ENCODE assay signal across 15 cellular contexts in the genomic region with DNA sequence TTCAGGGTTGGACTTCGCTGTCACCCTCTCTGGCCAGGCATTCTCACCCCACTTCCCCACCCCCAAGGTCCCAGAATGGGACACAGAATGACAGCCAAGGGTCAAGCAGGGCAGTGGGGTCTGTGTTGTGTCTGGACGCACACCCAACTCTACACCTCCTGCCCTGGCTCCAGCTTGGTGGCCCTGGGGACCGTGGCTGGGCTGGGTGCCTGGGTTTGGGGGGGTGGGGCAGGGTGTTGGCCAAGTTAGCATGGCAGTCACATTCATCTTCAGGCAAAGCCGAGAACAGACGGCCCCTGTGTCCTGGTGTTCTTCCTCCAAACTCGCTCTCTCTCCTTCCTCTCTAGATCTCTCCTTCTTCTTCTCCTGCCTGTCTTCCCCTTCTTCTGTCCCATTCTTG. TPM values are rescaled to one million over a fixed set of nuclear protein-coding genes. Genes with fewer than 3 reads are reported as not detected.
A peak's percentile ranks its signal among the peaks of the same experiment; 100 is the strongest.
DNase-seq lines count a peak whose midpoint lies in the region; ATAC-seq and TF ChIP-seq lines count a peak whose summit lies in the region.
"Had no signal": no experiment of that assay in that cellular context is flagged by ENCODE, and none has a peak within 500 bp of the region (broad histone marks: within the 10 kb centered on the region; RNA-seq: fewer than 3 reads in every experiment).

No MANE protein-coding gene starts in this region.

- intact Hi-C loops in Right ventricle myocardium superior (cut with DNase I), result no loop called here
- intact Hi-C loops in CD4-positive, alpha-beta T cell (cut with DNase I, micrococcal nuclease), result no loop called here
- intact Hi-C loops in PC-3 (cut with micrococcal nuclease), result no loop called here

- peak overlapping the region; percentile 70 for H3K23ac ChIP-seq in neuronal stem cell (ENCODE audit: low read depth, low read length, poor library complexity)

- no peaks in the 10 kb centered on the region for H3K9me3 Mint-ChIP-seq in WTC11
- no peaks in the 10 kb centered on the region for H3K9me3 Mint-ChIP-seq in stimulated activated memory B cell treated with anti-CD40 and anti-IgM and Interleukin-4, amounts not matched to agents 10 μg/mL and 1 μg/mL and 100 μg/mL, for 72 hours
- no peaks in the 10 kb centered on the region for H3K9me3 Mint-ChIP-seq in CD4-positive, alpha-beta T cell
- H3K9me3 Mint-ChIP-seq: activated CD8-positive, alpha-beta T cell treated with anti-CD3 and anti-CD28 coated beads for 36 hours; memory B cell had no signal

- H3K27ac ChIP-seq in neuronal stem cell (replicated peaks; ENCODE audit: low read length) (no peak overlapping the region), upper lobe of left lung (peak overlapping the region; percentile 63 to 96 (median 86)), PC-3 (ENCODE audit: low read length) (no peak overlapping the region)
- H3K27ac ChIP-seq in CD4-positive, alpha-beta T cell (ENCODE audit: low read depth, low read length), result no peak overlapping the region

- no peak overlapping the region for H4K91ac ChIP-seq in neuronal stem cell (ENCODE audit: low read depth, low read length, poor library complexity)

- H3K18ac ChIP-seq in neuronal stem cell (ENCODE audit: low read length), result no peak overlapping the region

- no TSS peak for BruUV-seq in PC-3 (replicated peaks; lab: Mats Ljungman, UMichigan)

- H3K4me1 Mint-ChIP-seq in WTC11, result peaks cover 70% of the 10 kb centered on the region
- H3K4me1 Mint-ChIP-seq in stimulated activated memory B cell treated with anti-CD40 and anti-IgM and Interleukin-4, amounts not matched to agents 10 μg/mL and 1 μg/mL and 100 μg/mL, for 72 hours, result peaks cover 18% of the 10 kb centered on the region
- peaks cover 11% of the 10 kb centered on the region for H3K4me1 Mint-ChIP-seq in CD4-positive, alpha-beta T cell (ENCODE audit: low read depth)

- no peak for TF ChIP-seq POLR2A in upper lobe of left lung (IDR thresholded peaks at IDR 0.05)

- no peak overlapping the region; the same call in 1 of the 2 replicates for H3K4me3 Mint-ChIP-seq in WTC11
- H3K4me3 Mint-ChIP-seq in stimulated activated memory B cell treated with anti-CD40 and anti-IgM and Interleukin-4, amounts not matched to agents 10 μg/mL and 1 μg/mL and 100 μg/mL, for 72 hours, result no peak overlapping the region
- no peak overlapping the region for H3K4me3 Mint-ChIP-seq in CD4-positive, alpha-beta T cell
- H3K4me3 Mint-ChIP-seq: activated CD8-positive, alpha-beta T cell treated with anti-CD3 and anti-CD28 coated beads for 36 hours; memory B cell had no signal

- H2BK12ac ChIP-seq in neuronal stem cell (ENCODE audit: low read length), result no peak overlapping the region

- H2AFZ ChIP-seq in neuronal stem cell (ENCODE audit: low read length) (no peak overlapping the region), PC-3 (ENCODE audit: low read length) (no peak overlapping the region)

- CTCF ChIA-PET in WTC11 (lab: Charles Lee), result interaction anchor here (0.7 to 2.3 kb wide), 7 partner anchors 10 to 109 kb away, joined by 3 to 11 read pairs (median 8); no protein-coding TSS in a partner anchor
- CTCF ChIA-PET in CD4-positive, alpha-beta T cell (lab: Charles Lee), result no interaction called here
- CTCF ChIA-PET in PC-3 (lab: Charles Lee), result no interaction called here

- H2BK5ac ChIP-seq in neuronal stem cell (ENCODE audit: low read length), result no peak overlapping the region

- POLR2A ChIA-PET in WTC11 (lab: Charles Lee), result no interaction called here
- POLR2A ChIA-PET in CD4-positive, alpha-beta T cell (lab: Charles Lee), result no interaction called here
- POLR2A ChIA-PET in PC-3 (lab: Charles Lee; ENCODE audit: unreplicated experiment), result no interaction called here

- H3K14ac ChIP-seq in neuronal stem cell (ENCODE audit: low read length), result no peak overlapping the region

- H3F3A ChIP-seq in PC-3 (ENCODE audit: low read length, unreplicated experiment), result no peaks in the 10 kb centered on the region

- no peaks in the 10 kb centered on the region for H3K27me3 ChIP-seq in neuronal stem cell (ENCODE audit: control insufficient read depth in 3 of 3, insufficient read depth in 3 of 3, low read depth in 1 of 3, low read length in 3 of 3)
- no peaks in the 10 kb centered on the region for H3K27me3 ChIP-seq in upper lobe of left lung
- no peaks in the 10 kb centered on the region for H3K27me3 ChIP-seq in CD4-positive, alpha-beta T cell (ENCODE audit: control insufficient read depth, insufficient read depth, low read length)
- H3K27me3 ChIP-seq in PC-3 (ENCODE audit: low read length), result no peaks in the 10 kb centered on the region

- no peaks in the 10 kb centered on the region for H3K27me3 Mint-ChIP-seq in WTC11 (ENCODE audit: low read depth)
- H3K27me3 Mint-ChIP-seq in stimulated activated memory B cell treated with anti-CD40 and anti-IgM and Interleukin-4, amounts not matched to agents 10 μg/mL and 1 μg/mL and 100 μg/mL, for 72 hours, result no peaks in the 10 kb centered on the region
- H3K27me3 Mint-ChIP-seq in CD4-positive, alpha-beta T cell, result peaks cover 4% of the 10 kb centered on the region
- H3K27me3 Mint-ChIP-seq: activated CD8-positive, alpha-beta T cell treated with anti-CD3 and anti-CD28 coated beads for 36 hours; memory B cell had no signal

- peak overlapping the region; percentile 82 for H3K27ac Mint-ChIP-seq in WTC11
- H3K27ac Mint-ChIP-seq in stimulated activated memory B cell treated with anti-CD40 and anti-IgM and Interleukin-4, amounts not matched to agents 10 μg/mL and 1 μg/mL and 100 μg/mL, for 72 hours, result no peak overlapping the region
- H3K27ac Mint-ChIP-seq in CD4-positive, alpha-beta T cell, result no peak overlapping the region
- H3K27ac Mint-ChIP-seq: activated CD8-positive, alpha-beta T cell treated with anti-CD3 and anti-CD28 coated beads for 36 hours; memory B cell had no signal

- TF ChIP-seq EP300 in upper lobe of left lung (IDR thresholded peaks at IDR 0.05), result no peak

- H3K79me1 ChIP-seq in neuronal stem cell (ENCODE audit: low read depth, low read length), result peaks cover 6% of the 10 kb centered on the region

- H3K4me3 ChIP-seq in neuronal stem cell (ENCODE audit: low read length in 2 of 2) (no peak overlapping the region), upper lobe of left lung (no peak overlapping the region), PC-3 (ENCODE audit: low read length) (no peak overlapping the region)

- peaks cover 40 to 62% of the 10 kb centered on the region in 2 donors for H3K4me1 ChIP-seq in neuronal stem cell (ENCODE audit: control insufficient read depth in 2 of 2, insufficient read depth in 1 of 2, low read depth in 1 of 2, low read length in 2 of 2)
- peaks cover 35 to 60% (median 51%) of the 10 kb centered on the region in 4 donors for H3K4me1 ChIP-seq in upper lobe of left lung
- H3K4me1 ChIP-seq in PC-3 (ENCODE audit: insufficient read depth, low read length), result peaks cover 8% of the 10 kb centered on the region; the same call in 1 of the 2 replicates

- H3K4ac ChIP-seq in neuronal stem cell (ENCODE audit: low read length), result no peak overlapping the region

- ATAC-seq in WTC11, result no peak
- peak; percentile 63 for ATAC-seq in Right ventricle myocardium superior (ENCODE audit: poor library complexity)
- peak in 1 of 2 donors; percentile 1 for ATAC-seq in upper lobe of left lung (ENCODE audit: low FRiP score in 2 of 2)
- ATAC-seq in stimulated activated memory B cell treated with anti-CD40 and anti-IgM and Interleukin-4, amounts not matched to agents 10 μg/mL and 1 μg/mL and 100 μg/mL, for 72 hours, result no peak
- ATAC-seq in CD4-positive, alpha-beta T cell (ENCODE audit: poor library complexity), result no peak
- no peak for ATAC-seq in PC-3
- ATAC-seq: activated CD8-positive, alpha-beta T cell treated with anti-CD3 and anti-CD28 coated beads for 36 hours had no signal

- H3K9me3 ChIP-seq in neuronal stem cell (replicated peaks in 1 of 2; ENCODE audit: control insufficient read depth in 2 of 2, insufficient read depth in 1 of 2, low read depth in 1 of 2, low read length in 2 of 2), result no peaks in the 10 kb centered on the region
- no peaks in the 10 kb centered on the region for H3K9me3 ChIP-seq in upper lobe of left lung
- H3K9me3 ChIP-seq in CD4-positive, alpha-beta T cell (ENCODE audit: control insufficient read depth, low read length), result no peaks in the 10 kb centered on the region
- H3K9me3 ChIP-seq in PC-3 (ENCODE audit: low read length), result no peaks in the 10 kb centered on the region

- H3K4me2 ChIP-seq in neuronal stem cell (ENCODE audit: insufficient read depth, low read length, poor library complexity, severe bottlenecking) (no peak overlapping the region), PC-3 (ENCODE audit: low read length) (no peak overlapping the region)

- no CpG with 5 or more reads among the region's 6 CpGs for WGBS in neuronal stem cell (ENCODE audit: extremely low coverage in 2 of 2, insufficient read length in 2 of 2, insufficient replicate concordance in 1 of 2), 2 donors
- 68 to 72% methylated on average over 6 of the region's 6 CpGs for WGBS in upper lobe of left lung, 2 donors

- H2BK15ac ChIP-seq in neuronal stem cell (ENCODE audit: low read length), result no peak overlapping the region

- H3K36me3 ChIP-seq in neuronal stem cell (replicated peaks in 1 of 2; ENCODE audit: control insufficient read depth in 2 of 2, insufficient read depth in 2 of 2, low read length in 2 of 2), result peaks cover 3 to 19% of the 10 kb centered on the region in 2 donors
- peaks cover 0 to 5% (median 0%) of the 10 kb centered on the region in 4 donors for H3K36me3 ChIP-seq in upper lobe of left lung
- H3K36me3 ChIP-seq in PC-3 (ENCODE audit: low read depth, low read length), result no peaks in the 10 kb centered on the region

- H3K9me2 ChIP-seq in PC-3 (replicated peaks; ENCODE audit: low read length), result no peaks in the 10 kb centered on the region

- TF ChIP-seq CTCF in WTC11 (IDR thresholded peaks at IDR 0.05), result no peak
- TF ChIP-seq CTCF in upper lobe of left lung (IDR thresholded peaks at IDR 0.05), result no peak
- TF ChIP-seq CTCF in CD4-positive, alpha-beta T cell (IDR thresholded peaks at IDR 0.05), result no peak
- TF ChIP-seq CTCF in PC-3 (conservative IDR thresholded peaks at IDR 0.05; ENCODE audit: low read depth, low read length), result no peak

- H2AK5ac ChIP-seq in neuronal stem cell (ENCODE audit: low read depth, low read length), result peak overlapping the region; percentile 16

- no peak overlapping the region for H2BK120ac ChIP-seq in neuronal stem cell (ENCODE audit: low read depth, low read length)

- no peak overlapping the region for H3K9ac ChIP-seq in neuronal stem cell (ENCODE audit: low read depth, low read length, poor library complexity)
- H3K9ac ChIP-seq in PC-3 (ENCODE audit: low read length), result no peak overlapping the region

- H4K8ac ChIP-seq in neuronal stem cell (ENCODE audit: low read depth, low read length), result no peak overlapping the region

- DNase-seq in WTC11 (ENCODE audit: low spot score) (no peak), Right ventricle myocardium superior (peak; percentile 78), neuronal stem cell (ENCODE audit: low spot score) (no peak), upper lobe of left lung (no peak), COR-L47 (lab: John Stamatoyannopoulos, UW) (no peak), PC-3 (no peak)
- no peak for DNase-seq in CD4-positive, alpha-beta T cell
- DNase-seq: activated CD8-positive, alpha-beta T cell treated with anti-CD3 and anti-CD28 coated beads for 36 hours; foreskin melanocyte; NCI-H446 treated with DMSO at 0.1 percent for 48 hours; stimulated activated CD4-positive, alpha-beta T cell treated with anti-CD3 and anti-CD28 coated beads, Interleukin-2, amount 100 ng/mL, for 24 hours; SW 1271 had no signal

- no peaks in the 10 kb centered on the region for H4K20me1 ChIP-seq in PC-3 (ENCODE audit: low read length)

- H3K36me3 Mint-ChIP-seq in WTC11, result peaks cover 4% of the 10 kb centered on the region; the same call in 1 of the 2 replicates
- no peaks in the 10 kb centered on the region for H3K36me3 Mint-ChIP-seq in stimulated activated memory B cell treated with anti-CD40 and anti-IgM and Interleukin-4, amounts not matched to agents 10 μg/mL and 1 μg/mL and 100 μg/mL, for 72 hours
- no peaks in the 10 kb centered on the region for H3K36me3 Mint-ChIP-seq in CD4-positive, alpha-beta T cell (ENCODE audit: low read depth)
- H3K36me3 Mint-ChIP-seq: memory B cell had no signal

- H3K79me2 ChIP-seq in PC-3 (ENCODE audit: low read length), result peaks cover under 1% of the 10 kb centered on the region; the same call in 1 of the 2 replicates

RNA-seq across cellular contexts. Expression of a gene that starts 5.6 kb away (rescaled TPM):
- total RNA-seq in WTC11 (2021) (107 to 120 TPM (median 112 TPM) in 3 replicates), Right ventricle myocardium superior (121 TPM), upper lobe of left lung (100 to 1,000 TPM; 137 to 504 (median 308) TPM), PC-3 (2014; rRNA removed) (14.7 and 21.8 TPM in 2 replicates)
- polyA plus RNA-seq in neuronal stem cell (2013, experiment 1 of 2), result 13.3 TPM
- polyA plus RNA-seq in neuronal stem cell (2013, experiment 2 of 2), result 12.4 TPM
- total RNA-seq in CD4-positive, alpha-beta T cell, result 1 to 10 TPM; 6.6 to 8.5 TPM

RNA-seq across cellular contexts. Expression of a gene that starts 13.5 kb away (rescaled TPM):
- total RNA-seq in WTC11 (2021), result not detected in 3 replicates
- total RNA-seq in Right ventricle myocardium superior, result not detected
- not detected for polyA plus RNA-seq in neuronal stem cell (2013, experiment 1 of 2)
- not detected for polyA plus RNA-seq in neuronal stem cell (2013, experiment 2 of 2)
- not detected for total RNA-seq in upper lobe of left lung
- not detected for total RNA-seq in CD4-positive, alpha-beta T cell
- total RNA-seq in PC-3 (2014; rRNA removed), result not detected in 2 replicates
- total RNA-seq: activated CD8-positive, alpha-beta T cell treated with anti-CD3 and anti-CD28 coated beads for 36 hours had no signal
- polyA plus RNA-seq: thymus had no signal

RNA-seq across cellular contexts. Expression of a gene that starts 22.8 kb away (rescaled TPM):
- 47.0 to 50.0 TPM (median 48.9 TPM) in 3 replicates for total RNA-seq in WTC11 (2021)
- total RNA-seq in Right ventricle myocardium superior, result 49.5 TPM
- 9.9 TPM for polyA plus RNA-seq in neuronal stem cell (2013, experiment 1 of 2)
- 8.0 TPM for polyA plus RNA-seq in neuronal stem cell (2013, experiment 2 of 2)
- total RNA-seq in upper lobe of left lung, result 100 to 1,000 TPM; 123 to 605 (median 251) TPM
- total RNA-seq in CD4-positive, alpha-beta T cell, result 100 to 1,000 TPM; 133 to 144 TPM
- 20.8 and 28.4 TPM in 2 replicates for total RNA-seq in PC-3 (2014; rRNA removed)

RNA-seq across cellular contexts. Expression of a gene that starts 45.0 kb away (rescaled TPM):
- 16.5 to 20.5 TPM (median 17.2 TPM) in 3 replicates for total RNA-seq in WTC11 (2021)
- 10.3 TPM for total RNA-seq in Right ventricle myocardium superior
- 51.0 TPM for polyA plus RNA-seq in neuronal stem cell (2013, experiment 1 of 2)
- 47.9 TPM for polyA plus RNA-seq in neuronal stem cell (2013, experiment 2 of 2)
- 10 to 100 TPM; 18.1 to 64.9 (median 31.5) TPM for total RNA-seq in upper lobe of left lung
- total RNA-seq in CD4-positive, alpha-beta T cell, result 1 to 10 TPM; 4.8 to 6.1 TPM
- 17.4 and 20.2 TPM in 2 replicates for total RNA-seq in PC-3 (2014; rRNA removed)

RNA-seq across cellular contexts. Expression of a gene that starts 55.3 kb away (rescaled TPM):
- total RNA-seq in WTC11 (2021) (38.3 to 41.9 TPM (median 39.6 TPM) in 3 replicates), Right ventricle myocardium superior (3.0 TPM), upper lobe of left lung (10 to 100 TPM in 3 of 6 donors, 1 to 10 TPM in 3; 6.2 to 13.6 (median 10.0) TPM), PC-3 (2014; rRNA removed) (16.4 and 18.3 TPM in 2 replicates)
- 31.6 TPM for polyA plus RNA-seq in neuronal stem cell (2013, experiment 1 of 2)
- 33.0 TPM for polyA plus RNA-seq in neuronal stem cell (2013, experiment 2 of 2)
- 1 to 10 TPM; 7.2 to 9.9 TPM for total RNA-seq in CD4-positive, alpha-beta T cell

Comparison
In these comparisons a context has a peak if more than half of its experiments do, and no peak if none do; other contexts are left out.
1. H3K27ac ChIP-seq: peak in upper lobe of left lung (4 of 4); none in neuronal stem cell (single experiment), CD4-positive, alpha-beta T cell (single experiment) and PC-3 (single experiment).